1 cellular context compared by ENCODE assay signal in genomic region chr6:11263185-11263817, GRCh38.
TF ChIP-seq lines count a peak whose summit lies in the region.

No MANE protein-coding gene starts in this region.

TF ChIP-seq in HepG2, 621 proteins besides CTCF, POLR2A, EP300 and RAD21 (continued from another document):
- TF ChIP-seq POLR2G (IDR thresholded peaks at IDR 0.05; ENCODE audit: low read depth, low read length) (no peak), ZKSCAN8 (CRISPR knock-in tag; IDR thresholded peaks at IDR 0.05; ENCODE audit: borderline replicate concordance) (no peak)
- TF ChIP-seq, protein P1, sequence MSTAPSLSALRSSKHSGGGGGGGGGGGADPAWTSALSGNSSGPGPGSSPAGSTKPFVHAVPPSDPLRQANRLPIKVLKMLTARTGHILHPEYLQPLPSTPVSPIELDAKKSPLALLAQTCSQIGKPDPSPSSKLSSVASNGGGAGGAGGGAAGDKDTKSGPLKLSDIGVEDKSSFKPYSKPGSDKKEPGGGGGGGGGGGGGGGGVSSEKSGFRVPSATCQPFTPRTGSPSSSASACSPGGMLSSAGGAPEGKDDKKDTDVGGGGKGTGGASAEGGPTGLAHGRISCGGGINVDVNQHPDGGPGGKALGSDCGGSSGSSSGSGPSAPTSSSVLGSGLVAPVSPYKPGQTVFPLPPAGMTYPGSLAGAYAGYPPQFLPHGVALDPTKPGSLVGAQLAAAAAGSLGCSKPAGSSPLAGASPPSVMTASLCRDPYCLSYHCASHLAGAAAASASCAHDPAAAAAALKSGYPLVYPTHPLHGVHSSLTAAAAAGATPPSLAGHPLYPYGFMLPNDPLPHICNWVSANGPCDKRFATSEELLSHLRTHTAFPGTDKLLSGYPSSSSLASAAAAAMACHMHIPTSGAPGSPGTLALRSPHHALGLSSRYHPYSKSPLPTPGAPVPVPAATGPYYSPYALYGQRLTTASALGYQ (CRISPR knock-in tag; IDR thresholded peaks at IDR 0.05), result no peak
TF ChIP-seq in HepG2: peak in this region for 23.
